Comparison of ENCODE assay signal across 5 cellular contexts in the genomic region with DNA sequence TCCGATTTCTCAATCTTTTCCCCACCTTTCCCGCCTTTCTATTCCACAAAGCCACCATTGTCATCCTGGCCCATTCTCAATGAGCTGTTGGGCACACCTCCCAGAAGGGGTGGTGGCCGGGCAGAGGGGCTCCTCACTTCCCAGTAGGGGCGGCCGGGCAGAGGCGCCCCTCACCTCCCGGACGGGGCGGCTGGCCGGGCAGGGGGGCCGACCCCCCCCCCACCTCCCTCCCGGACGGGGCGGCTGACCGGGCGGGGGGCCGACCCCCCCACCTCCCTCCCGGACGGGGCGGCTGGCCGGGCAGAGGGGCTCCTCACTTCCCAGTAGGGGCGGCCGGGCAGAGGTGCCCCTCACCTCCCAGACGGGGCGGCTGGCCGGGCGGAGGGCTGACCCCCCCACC.
A peak's percentile ranks its signal among the peaks of the same experiment; 100 is the strongest.
DNase-seq lines count a peak whose midpoint lies in the region; ATAC-seq and TF ChIP-seq lines count a peak whose summit lies in the region.
"Not testable (repeated sequence)": the region's sequence is repeated elsewhere in the genome, so short reads cannot be mapped to it uniquely, and the experiment has no call there.

No MANE protein-coding gene starts in this region.

- not testable (repeated sequence) for H3K4me1 Mint-ChIP-seq in endothelial cell (ENCODE audit: unreplicated experiment)

- WGBS in right cardiac atrium, result 86% methylated on average over 17 of the region's 27 CpGs

- TF ChIP-seq POLR2A in uterus (IDR thresholded peaks at IDR 0.05), result not testable (repeated sequence)

- TF ChIP-seq CTCF in BE2C (IDR thresholded peaks at IDR 0.05; ENCODE audit: low read depth, low read length); endothelial cell (IDR thresholded peaks at IDR 0.05; ENCODE audit: unreplicated experiment); uterus (IDR thresholded peaks at IDR 0.05): not testable (repeated sequence)

- H3K9me3 ChIP-seq in BE2C; right cardiac atrium (ENCODE audit: control insufficient read depth, low read length); uterus: not testable (repeated sequence)

- not testable (repeated sequence) for H3K4me3 ChIP-seq in BE2C (ENCODE audit: low read depth, low read length); right cardiac atrium (ENCODE audit: low read length); uterus

- H3K27ac Mint-ChIP-seq in endothelial cell (ENCODE audit: unreplicated experiment), result not testable (repeated sequence)

- DNase-seq in BE2C (peak; percentile 22), endothelial cell (ENCODE audit: low spot score) (peak; percentile 10), left cardiac atrium (peak; percentile 22), right cardiac atrium (peak in 2 of 3 donors; percentile 58 to 79), uterus (peak; percentile 13 to 18)

- not testable (repeated sequence) for H3K27me3 ChIP-seq in BE2C; right cardiac atrium (ENCODE audit: control insufficient read depth, insufficient read depth); uterus

- not testable (repeated sequence) for H3K27ac ChIP-seq in right cardiac atrium (ENCODE audit: low read length); uterus

- not testable (repeated sequence) for H3K4me1 ChIP-seq in BE2C; right cardiac atrium (ENCODE audit: control insufficient read depth, insufficient read depth, low read length); uterus

- not testable (repeated sequence) for H3K9me3 Mint-ChIP-seq in endothelial cell (ENCODE audit: unreplicated experiment)

- H3K36me3 ChIP-seq in BE2C, uterus: not testable (repeated sequence)

- not testable (repeated sequence) for H3K4me3 Mint-ChIP-seq in endothelial cell (ENCODE audit: unreplicated experiment)

- intact Hi-C loops in left cardiac atrium (cut with DNase I); right cardiac atrium (cut with DNase I); uterus (cut with DNase I; ENCODE audit: low total_unique reads): not testable (repeated sequence)

- H3K27me3 Mint-ChIP-seq in endothelial cell (ENCODE audit: unreplicated experiment), result not testable (repeated sequence)

- H3K36me3 Mint-ChIP-seq in endothelial cell (ENCODE audit: low read depth, unreplicated experiment), result not testable (repeated sequence)

- ATAC-seq in left cardiac atrium, right cardiac atrium: not testable (repeated sequence)

Comparison
In these comparisons a context has a peak if more than half of its experiments do, and no peak if none do; other contexts are left out.
1. DNase-seq: peak in every context shown above with its lines; median percentile 68 in right cardiac atrium; 22 in BE2C; 22 in left cardiac atrium; 16 in uterus; 10 in endothelial cell.